Comparison of ENCODE assay signal across 10 cellular contexts in the genomic region with DNA sequence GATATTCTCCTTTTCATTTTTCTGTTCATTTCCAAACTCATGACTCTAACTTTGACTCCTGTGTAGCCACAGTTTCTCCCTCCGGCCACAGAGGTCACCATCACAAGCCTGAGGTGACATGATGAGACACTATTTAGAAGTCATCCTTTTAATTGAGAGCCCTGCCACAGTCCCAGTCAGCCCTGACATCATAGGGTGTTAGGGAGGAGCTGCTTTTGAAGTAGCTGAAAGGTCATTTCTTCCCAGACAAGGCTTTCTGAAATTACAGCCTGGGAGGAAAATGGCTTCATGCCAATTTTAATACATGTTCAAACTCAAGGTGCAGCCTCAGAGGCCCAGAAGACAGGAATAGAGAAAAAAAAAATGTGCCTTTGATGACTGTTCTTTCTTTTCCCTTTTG.
DNase-seq lines count a peak whose midpoint lies in the region; ATAC-seq and TF ChIP-seq lines count a peak whose summit lies in the region.
"Had no signal": no experiment of that assay in that cellular context is flagged by ENCODE, and none has a peak within 500 bp of the region (broad histone marks: within the 10 kb centered on the region; RNA-seq: fewer than 3 reads in every experiment).

No MANE protein-coding gene starts in this region.

- H3K36me3 Mint-ChIP-seq in activated CD8-positive, alpha-beta T cell treated with anti-CD3 and anti-CD28 coated beads for 36 hours (ENCODE audit: low read depth), result no peaks in the 10 kb centered on the region
- H3K36me3 Mint-ChIP-seq in activated CD8-positive, alpha-beta T cell treated with anti-CD3 and anti-CD28 coated beads, Interleukin-2, amount 10 ng/mL, durations not matched to agents 7 days and 5 days (ENCODE audit: low read depth), result no peaks in the 10 kb centered on the region
- H3K36me3 Mint-ChIP-seq: activated naive CD8-positive, alpha-beta T cell had no signal

- H3K36me3 ChIP-seq in lower lobe of right lung, result no peaks in the 10 kb centered on the region

- peak; percentile 18 for DNase-seq in activated CD8-positive, alpha-beta T cell treated with anti-CD3 and anti-CD28 coated beads for 36 hours
- DNase-seq in activated CD8-positive, alpha-beta T cell treated with anti-CD3 and anti-CD28 coated beads, Interleukin-2, amount 10 ng/mL, durations not matched to agents 7 days and 5 days, result no peak
- DNase-seq in NCI-H345 treated with DMSO at 0.1 percent for 48 hours (lab: John Stamatoyannopoulos, UW; ENCODE audit: unreplicated experiment) (peak; percentile 5), fibroblast of pulmonary artery (ENCODE audit: low read depth) (peak; percentile 6), lower lobe of right lung (no peak), NCI-H1092 (lab: John Stamatoyannopoulos, UW) (no peak)
- peak; percentile 13 for DNase-seq in stimulated activated naive CD8-positive, alpha-beta T cell treated with anti-CD3 and anti-CD28 coated beads, Interleukin-15, Interleukin-2, amounts not matched to agents 100 U/mL and 50 U/mL, for 24 hours
- DNase-seq in activated T-cell treated with anti-CD3 and anti-CD28 coated beads, Interleukin-2, amount 50 U/mL, for 48 hours, result no peak
- DNase-seq: NCI-H1694 had no signal

- H3K4me3 Mint-ChIP-seq in activated CD8-positive, alpha-beta T cell treated with anti-CD3 and anti-CD28 coated beads for 36 hours, result no peak overlapping the region
- H3K4me3 Mint-ChIP-seq in activated CD8-positive, alpha-beta T cell treated with anti-CD3 and anti-CD28 coated beads, Interleukin-2, amount 10 ng/mL, durations not matched to agents 7 days and 5 days, result no peak overlapping the region
- H3K4me3 Mint-ChIP-seq: activated naive CD8-positive, alpha-beta T cell had no signal

- intact Hi-C loops in activated CD8-positive, alpha-beta T cell treated with anti-CD3 and anti-CD28 coated beads for 36 hours (cut with micrococcal nuclease), result no loop called here
- intact Hi-C loops in lower lobe of right lung (cut with DNase I), result no loop called here

- POLR2A ChIA-PET in activated CD8-positive, alpha-beta T cell treated with anti-CD3 and anti-CD28 coated beads for 36 hours (lab: Charles Lee), result no interaction called here
- POLR2A ChIA-PET in activated CD8-positive, alpha-beta T cell treated with anti-CD3 and anti-CD28 coated beads, Interleukin-2, amount 10 ng/mL, durations not matched to agents 7 days and 5 days (lab: Charles Lee), result interaction anchor here (0.7 kb wide), 1 partner anchor 533 kb away, joined by 5 read pairs; a partner anchor contains a TSS

- H3K9me3 Mint-ChIP-seq in activated CD8-positive, alpha-beta T cell treated with anti-CD3 and anti-CD28 coated beads for 36 hours, result no peaks in the 10 kb centered on the region
- H3K9me3 Mint-ChIP-seq in activated CD8-positive, alpha-beta T cell treated with anti-CD3 and anti-CD28 coated beads, Interleukin-2, amount 10 ng/mL, durations not matched to agents 7 days and 5 days (ENCODE audit: insufficient read depth), result no peaks in the 10 kb centered on the region

- no peaks in the 10 kb centered on the region for H3K4me1 ChIP-seq in lower lobe of right lung

- ATAC-seq in activated CD8-positive, alpha-beta T cell treated with anti-CD3 and anti-CD28 coated beads for 36 hours, result peak; percentile 39
- ATAC-seq in activated CD8-positive, alpha-beta T cell treated with anti-CD3 and anti-CD28 coated beads, Interleukin-2, amount 10 ng/mL, durations not matched to agents 7 days and 5 days, result no peak
- peak; percentile 76 for ATAC-seq in stimulated activated naive CD8-positive, alpha-beta T cell treated with anti-CD3 and anti-CD28 coated beads, Interleukin-15, Interleukin-2, amounts not matched to agents 100 U/mL and 50 U/mL, for 24 hours
- ATAC-seq in lower lobe of right lung, result no peak

- no peak overlapping the region for H3K27ac Mint-ChIP-seq in activated CD8-positive, alpha-beta T cell treated with anti-CD3 and anti-CD28 coated beads for 36 hours
- no peak overlapping the region for H3K27ac Mint-ChIP-seq in activated CD8-positive, alpha-beta T cell treated with anti-CD3 and anti-CD28 coated beads, Interleukin-2, amount 10 ng/mL, durations not matched to agents 7 days and 5 days
- H3K27ac Mint-ChIP-seq: activated naive CD8-positive, alpha-beta T cell had no signal

- no peaks in the 10 kb centered on the region for H3K9me3 ChIP-seq in lower lobe of right lung

- CTCF ChIA-PET in activated CD8-positive, alpha-beta T cell treated with anti-CD3 and anti-CD28 coated beads for 36 hours (lab: Charles Lee), result interaction anchor here (2.2 kb wide), 1 partner anchor 31 kb away, joined by 5 read pairs; no protein-coding TSS in a partner anchor
- CTCF ChIA-PET in activated CD8-positive, alpha-beta T cell treated with anti-CD3 and anti-CD28 coated beads, Interleukin-2, amount 10 ng/mL, durations not matched to agents 7 days and 5 days (lab: Charles Lee), result interaction anchor here (2.2 kb wide), 1 partner anchor 125 kb away, joined by 6 read pairs; no protein-coding TSS in a partner anchor

- no peaks in the 10 kb centered on the region for H3K27me3 ChIP-seq in lower lobe of right lung (ENCODE audit: low read depth)

- no peak for TF ChIP-seq CTCF in activated CD8-positive, alpha-beta T cell treated with anti-CD3 and anti-CD28 coated beads for 36 hours (IDR thresholded peaks at IDR 0.05)
- TF ChIP-seq CTCF in fibroblast of pulmonary artery (IDR thresholded peaks at IDR 0.05; ENCODE audit: low read length, missing control alignments) (no peak), lower lobe of right lung (IDR thresholded peaks at IDR 0.05) (no peak)

- no peaks in the 10 kb centered on the region for H3K27me3 Mint-ChIP-seq in activated CD8-positive, alpha-beta T cell treated with anti-CD3 and anti-CD28 coated beads for 36 hours
- peaks cover 2% of the 10 kb centered on the region for H3K27me3 Mint-ChIP-seq in activated CD8-positive, alpha-beta T cell treated with anti-CD3 and anti-CD28 coated beads, Interleukin-2, amount 10 ng/mL, durations not matched to agents 7 days and 5 days (ENCODE audit: low read depth)
- H3K27me3 Mint-ChIP-seq: activated naive CD8-positive, alpha-beta T cell had no signal

- no peak overlapping the region for H3K27ac ChIP-seq in lower lobe of right lung

- H3K4me3 ChIP-seq in fibroblast of pulmonary artery (replicated peaks; ENCODE audit: low read depth, low read length) (no peak overlapping the region), lower lobe of right lung (no peak overlapping the region)

- H3K4me1 Mint-ChIP-seq in activated CD8-positive, alpha-beta T cell treated with anti-CD3 and anti-CD28 coated beads for 36 hours (ENCODE audit: low read depth), result peaks cover 10% of the 10 kb centered on the region
- no peaks in the 10 kb centered on the region for H3K4me1 Mint-ChIP-seq in activated CD8-positive, alpha-beta T cell treated with anti-CD3 and anti-CD28 coated beads, Interleukin-2, amount 10 ng/mL, durations not matched to agents 7 days and 5 days (ENCODE audit: low read depth)

Comparison
In these comparisons a context has a peak if more than half of its experiments do, and no peak if none do; other contexts are left out.
1. ATAC-seq: peak in activated CD8-positive, alpha-beta T cell treated with anti-CD3 and anti-CD28 coated beads for 36 hours (single experiment) and stimulated activated naive CD8-positive, alpha-beta T cell treated with anti-CD3 and anti-CD28 coated beads, Interleukin-15, Interleukin-2, amounts not matched to agents 100 U/mL and 50 U/mL, for 24 hours (single experiment); none in activated CD8-positive, alpha-beta T cell treated with anti-CD3 and anti-CD28 coated beads, Interleukin-2, amount 10 ng/mL, durations not matched to agents 7 days and 5 days (single experiment) and lower lobe of right lung (0 of 2).
2. DNase-seq: peak in activated CD8-positive, alpha-beta T cell treated with anti-CD3 and anti-CD28 coated beads for 36 hours (single experiment), NCI-H345 treated with DMSO at 0.1 percent for 48 hours (single experiment), fibroblast of pulmonary artery (single experiment) and stimulated activated naive CD8-positive, alpha-beta T cell treated with anti-CD3 and anti-CD28 coated beads, Interleukin-15, Interleukin-2, amounts not matched to agents 100 U/mL and 50 U/mL, for 24 hours (single experiment); none in activated CD8-positive, alpha-beta T cell treated with anti-CD3 and anti-CD28 coated beads, Interleukin-2, amount 10 ng/mL, durations not matched to agents 7 days and 5 days (single experiment), lower lobe of right lung (single experiment), activated T-cell treated with anti-CD3 and anti-CD28 coated beads, Interleukin-2, amount 50 U/mL, for 48 hours (0 of 2) and NCI-H1092 (single experiment).